28 cellular contexts compared by ENCODE assay signal in genomic region chr20:7708112-7708511, GRCh38.
"Had no signal": no experiment of that assay in that cellular context is flagged by ENCODE, and none has a peak within 500 bp of the region (broad histone marks: within the 10 kb centered on the region; RNA-seq: fewer than 3 reads in every experiment).

No MANE protein-coding gene starts in this region.

- H3K4me1 ChIP-seq: esophagus muscularis mucosa, esophagus squamous epithelium, foreskin keratinocyte, gastrocnemius medialis, gastroesophageal sphincter, heart left ventricle, heart right ventricle had no signal

- ATAC-seq: effector memory CD8-positive, alpha-beta T cell; esophagus mucosa; foreskin keratinocyte; gastrocnemius medialis; gastroesophageal sphincter; heart left ventricle; heart right ventricle had no signal

- H3K4me3 ChIP-seq: coronary artery, dorsolateral prefrontal cortex, esophagus muscularis mucosa, esophagus squamous epithelium, gastrocnemius medialis, gastroesophageal sphincter, heart left ventricle, heart right ventricle, hepatocyte had no signal

- H3K9me3 ChIP-seq: esophagus muscularis mucosa, esophagus squamous epithelium, gastroesophageal sphincter had no signal

- FAIRE-seq: colon, endometrium, endothelial cell of umbilical vein, frontal cortex had no signal

- H2AFZ ChIP-seq: hepatocyte had no signal

- DNase-seq: cortex of kidney; dermis blood vessel endothelial cell; dorsolateral prefrontal cortex; effector CD4-positive, alpha-beta T cell; effector CD8-positive, alpha-beta T cell; effector memory CD4-positive, alpha-beta T cell; effector memory CD8-positive, alpha-beta T cell; endodermal cell; erythroblast; esophagus squamous epithelium; foreskin fibroblast; foreskin keratinocyte; foreskin melanocyte; gastrocnemius medialis; glutamatergic neuron; head of caudate nucleus; heart left ventricle; heart right ventricle had no signal

- H3K36me3 ChIP-seq: esophagus muscularis mucosa, esophagus squamous epithelium, gastrocnemius medialis, gastroesophageal sphincter, heart left ventricle, heart right ventricle had no signal

- H3K27ac ChIP-seq: coronary artery, dorsolateral prefrontal cortex, epithelial cell of prostate, esophagus muscularis mucosa, esophagus squamous epithelium, foreskin keratinocyte, gastrocnemius medialis, gastroesophageal sphincter, heart left ventricle, heart right ventricle, hepatocyte had no signal

- H3K4me2 ChIP-seq: hepatocyte had no signal

- H3K79me2 ChIP-seq: hepatocyte had no signal

- H3K27me3 ChIP-seq: dorsolateral prefrontal cortex, esophagus muscularis mucosa, esophagus squamous epithelium, foreskin keratinocyte, gastrocnemius medialis, gastroesophageal sphincter, heart left ventricle, heart right ventricle, hepatocyte had no signal
